Comparison of ENCODE assay signal across 20 cellular contexts in genomic region chr14:95270203-95270602, GRCh38. TPM values are rescaled to one million over a fixed set of nuclear protein-coding genes. Genes with fewer than 3 reads are reported as not detected.
DNase-seq lines count a peak whose midpoint lies in the region; ATAC-seq, FAIRE-seq and TF ChIP-seq lines count a peak whose summit lies in the region.
"Had no signal": no experiment of that assay in that cellular context is flagged by ENCODE, and none has a peak within 500 bp of the region (broad histone marks: within the 10 kb centered on the region; RNA-seq: fewer than 3 reads in every experiment).

No MANE protein-coding gene starts in this region.

- H3K9me3 ChIP-seq in BLaER1: peaks cover 3% of the 10 kb centered on the region; the same call in 1 of the 2 replicates
- H3K9me3 ChIP-seq in GM12878 (replicated peaks; ENCODE audit: control insufficient read depth, insufficient read depth, low read length): no peaks in the 10 kb centered on the region
- H3K9me3 ChIP-seq: BE2C had no signal

- TF ChIP-seq RAD21 in GM12878 (IDR thresholded peaks at IDR 0.05; ENCODE audit: insufficient read depth, low read depth, low read length): no peak

- TF ChIP-seq POLR2A in GM12878 (IDR thresholded peaks at IDR 0.05; ENCODE audit: low read depth, low read length): no peak

- H3K4me1 ChIP-seq in BLaER1: peaks cover 39% of the 10 kb centered on the region
- peaks cover 30% of the 10 kb centered on the region for H3K4me1 ChIP-seq in GM12878 (ENCODE audit: control insufficient read depth, insufficient read depth, low read length)

- H3K4me2 ChIP-seq in BLaER1 (peak overlapping the region; percentile 33), GM12878 (ENCODE audit: control insufficient read depth, insufficient read depth) (peak overlapping the region; percentile 56)

- 11% methylated on average over 2 of the region's 2 CpGs for WGBS in GM12878 (ENCODE audit: insufficient coverage, insufficient replicate concordance, low lambda C conversion rate, missing lambda C conversion rate)

- no peaks in the 10 kb centered on the region for H3K27me3 ChIP-seq in BLaER1
- no peaks in the 10 kb centered on the region for H3K27me3 ChIP-seq in GM12878 (replicated peaks in 1 of 2; ENCODE audit: control insufficient read depth in 2 of 2, insufficient read depth in 2 of 2, low read length in 1 of 2)
- H3K27me3 ChIP-seq: BE2C had no signal

- no peak for TF ChIP-seq CTCF in GM12878 (IDR thresholded peaks at IDR 0.05 in 2 of 3, conservative IDR thresholded peaks at IDR 0.05 in 1 of 3; ENCODE audit: control insufficient read depth in 2 of 3, extremely low read depth in 1 of 3, insufficient read depth in 1 of 3, low read depth in 3 of 3, low read length in 3 of 3)

- no peak overlapping the region for H2AFZ ChIP-seq in GM12878 (ENCODE audit: control insufficient read depth, low read depth, low read length)
- H2AFZ ChIP-seq: GM23248 had no signal

- no peak for DNase-seq in GM12878 (ENCODE audit: low read depth, low spot score)
- DNase-seq in globus pallidus (ENCODE audit: low spot score): no peak
- no peak for DNase-seq in activated CD4-positive, alpha-beta T cell treated with anti-CD3 and anti-CD28 coated beads for 1 hour
- no peak for DNase-seq in NAMALWA (ENCODE audit: low spot score)
- DNase-seq: 8988T; BE2C; CD8-positive, alpha-beta T cell; DMS79 treated with DMSO at 0.1 percent for 48 hours; GM23248; NCI-H1436 treated with DMSO at 0.1 percent for 48 hours; NCI-H2081; NCI-H510A; NCI-H774; SW 1271 had no signal

- H3K9ac ChIP-seq in BLaER1 (no peak overlapping the region), GM12878 (ENCODE audit: control insufficient read depth, insufficient read depth, low read length) (no peak overlapping the region)
- H3K9ac ChIP-seq: GM23248 had no signal

- POLR2A ChIA-PET in GM12878 (lab: Charles Lee): interaction anchor here (0.6 to 1.0 kb wide), 3 partner anchors 37 to 112 kb away, joined by 3 read pairs; no protein-coding TSS in a partner anchor

- H3K79me2 ChIP-seq in GM12878 (ENCODE audit: control insufficient read depth, insufficient read depth, low read length): no peaks in the 10 kb centered on the region

- H3K27ac ChIP-seq in BLaER1 (no peak overlapping the region), GM12878 (ENCODE audit: control insufficient read depth, insufficient read depth) (no peak overlapping the region)
- H3K27ac ChIP-seq: GM23248 had no signal

- no peak overlapping the region for H3K4me3 ChIP-seq in BLaER1
- no peak overlapping the region for H3K4me3 ChIP-seq in GM12878
- H3K4me3 ChIP-seq: GM23248, K562 had no signal

- RAD21 ChIA-PET in GM12878 (lab: Charles Lee; ENCODE audit: unreplicated experiment): interaction anchor here (1.0 to 3.5 kb wide), 9 partner anchors 9 to 63 kb away, joined by 3 to 18 read pairs (median 4); no protein-coding TSS in a partner anchor

- intact Hi-C loops in GM12878 (cut with micrococcal nuclease; ENCODE audit: unreplicated experiment): no loop called here

- TF ChIP-seq EP300 in GM12878 (IDR thresholded peaks at IDR 0.05; ENCODE audit: borderline replicate concordance in 1 of 2, control insufficient read depth in 1 of 2, low read depth in 2 of 2, low read length in 2 of 2): no peak

- no peaks in the 10 kb centered on the region for H4K20me1 ChIP-seq in BLaER1
- H4K20me1 ChIP-seq in GM12878 (ENCODE audit: control insufficient read depth, insufficient read depth): no peaks in the 10 kb centered on the region

- CTCF ChIA-PET in GM12878 (lab: Yijun Ruan, JAX): interaction anchor here (0.6 to 1.6 kb wide), 7 partner anchors 8 to 248 kb away, joined by 3 to 8 read pairs (median 3); no protein-coding TSS in a partner anchor

- SMC1A ChIA-PET in GM12878 (lab: Charles Lee; ENCODE audit: uncharacterized antibody, unreplicated experiment): interaction anchor here (0.6 to 3.0 kb wide), 14 partner anchors 8 to 86 kb away, joined by 3 to 14 read pairs (median 4); no protein-coding TSS in a partner anchor

- ATAC-seq in GM18511 (IDR thresholded peaks at IDR 0.05; ENCODE audit: unreplicated experiment): peak; percentile 51
- peak; percentile 35 for ATAC-seq in HG03354 (IDR thresholded peaks at IDR 0.05; ENCODE audit: poor library complexity, severe bottlenecking, unreplicated experiment)
- peak; percentile 19 for ATAC-seq in GM12878
- no peak for ATAC-seq in HG02973 (IDR thresholded peaks at IDR 0.05; ENCODE audit: unreplicated experiment)
- ATAC-seq: CD8-positive, alpha-beta T cell; K562 had no signal

- FAIRE-seq in GM12878 (lab: Jason Lieb, UNC): no peak
- FAIRE-seq: K562 had no signal

- BruUV-seq in GM12878 (replicated peaks; lab: Mats Ljungman, UMichigan): no TSS peak

- H3K36me3 ChIP-seq in BLaER1: no peaks in the 10 kb centered on the region
- no peaks in the 10 kb centered on the region for H3K36me3 ChIP-seq in GM12878 (ENCODE audit: control insufficient read depth in 2 of 2, insufficient read depth in 2 of 2, low read length in 1 of 2)
- H3K36me3 ChIP-seq: BE2C had no signal

- in situ Hi-C loops in GM12878 (cut with MboI): no loop called here

TF ChIP-seq in GM12878, 131 proteins besides CTCF, POLR2A, EP300 and RAD21 (continues in another document):
- TF ChIP-seq JUNB (IDR thresholded peaks at IDR 0.05) (0 out of 2 replicates have a peak, but pooled peaks have one; percentile 5), CBX3 (IDR thresholded peaks at IDR 0.05; ENCODE audit: borderline replicate concordance, low read depth) (no peak), EGR1 (IDR thresholded peaks at IDR 0.05; ENCODE audit: borderline replicate concordance in 1 of 2, low read depth in 2 of 2, low read length in 2 of 2) (no peak), SMARCA5 (IDR thresholded peaks at IDR 0.05) (no peak), HDAC2 (IDR thresholded peaks at IDR 0.05) (no peak), FOS (IDR thresholded peaks at IDR 0.05; ENCODE audit: borderline replicate concordance, extremely low read depth, insufficient read length) (no peak), ZNF687 (IDR thresholded peaks at IDR 0.05) (no peak), STAT3 (IDR thresholded peaks at IDR 0.05; ENCODE audit: low read depth, low read length) (no peak), ZNF207 (IDR thresholded peaks at IDR 0.05; ENCODE audit: borderline replicate concordance) (no peak), ZNF217 (IDR thresholded peaks at IDR 0.05) (no peak), POU2F2 (IDR thresholded peaks at IDR 0.05; ENCODE audit: borderline replicate concordance, low read depth, low read length) (no peak)

RNA-seq across cellular contexts. Expression of gene CLMN, which starts 49.5 kb away (rescaled TPM):
- 113 and 120 TPM in 2 replicates for total RNA-seq in GM12878 (2013; cell fraction: nucleolus; rRNA removed)
- 13.1 and 13.6 TPM in 2 replicates for total RNA-seq in GM12878 (2014; rRNA removed)
- total RNA-seq in GM12878 (2014; rRNA removed; fragmentation: Illumina TruSeq; extraction: Trizol): 19.9 and 20.3 TPM in 2 replicates
- total RNA-seq in GM12878 (2021): 40.2 and 40.4 TPM in 2 replicates
- 7.5 TPM for polyA plus RNA-seq in GM12878 (2011; ENCODE audit: low read depth)
- polyA plus RNA-seq in GM12878 (2011; rRNA removed): 10.2 and 12.1 TPM in 2 replicates
- polyA plus RNA-seq in GM12878 (2011; cell fraction: cytosol; rRNA removed): 6.8 and 7.1 TPM in 2 replicates
- 28.8 and 37.1 TPM in 2 replicates for polyA plus RNA-seq in GM12878 (2011; cell fraction: nucleus; rRNA removed)
- 10.5 and 13.6 TPM in 2 replicates for polyA plus RNA-seq in GM12878 (2012)
- polyA plus RNA-seq in GM12878 (2014; fragmentation: Illumina TruSeq; extraction: Trizol): 21.0 and 24.3 TPM in 2 replicates
- 10 to 100 TPM in 1 of 2 experiments, 1 to 10 TPM in 1; 7.8 to 13.1 TPM for polyA plus RNA-seq in GM12878 (2014; fragmentation: Nextera tagmentation; extraction: Ambion mirVana)
- 15.6 and 16.8 TPM in 2 replicates for polyA plus RNA-seq in GM12878 (2014; rRNA removed)
- 10 to 100 TPM; 26.1 to 49.3 TPM for polyA plus RNA-seq in GM12878 (2016; fragmentation: Nextera tagmentation; extraction: Ambion mirVana)
- polyA minus RNA-seq in GM12878 (2011; rRNA and poly(A)+ RNA removed): 8.2 and 11.1 TPM in 2 replicates
- 3.2 and 4.5 TPM in 2 replicates for polyA minus RNA-seq in GM12878 (2011; cell fraction: cytosol; rRNA and poly(A)+ RNA removed)
- 11.0 and 12.8 TPM in 2 replicates for polyA minus RNA-seq in GM12878 (2011; cell fraction: nucleus; rRNA and poly(A)+ RNA removed)
- total RNA-seq: G401 had no signal
